ENCODE assay signal across 1 cellular context in genomic region chr1:228457396-228458176, GRCh38.
A peak's percentile ranks its signal among the peaks of the same experiment; 100 is the strongest.
TF ChIP-seq lines count a peak whose summit lies in the region.

No MANE protein-coding gene starts in this region.

TF ChIP-seq in GM12878, 131 proteins besides CTCF, POLR2A, EP300 and RAD21 (continued from another document and continues in another):
- no peak for TF ChIP-seq SREBF2 (IDR thresholded peaks at IDR 0.05; ENCODE audit: low read length)
- TF ChIP-seq FOXK2 (IDR thresholded peaks at IDR 0.05) = no peak; the same call in 1 of the 2 replicates
- peak; percentile 35; the same call in 1 of the 2 replicates for TF ChIP-seq TAF1 (IDR thresholded peaks at IDR 0.05; ENCODE audit: borderline replicate concordance, low read depth, low read length)
- TF ChIP-seq PAX8 (IDR thresholded peaks at IDR 0.05) = no peak
- 0 out of 2 replicates have a peak, but pooled peaks have one; percentile 33 for TF ChIP-seq SIN3A (IDR thresholded peaks at IDR 0.05; ENCODE audit: low read depth, low read length)
- TF ChIP-seq YY1 (IDR thresholded peaks at IDR 0.05; ENCODE audit: low read depth, low read length) = 0 out of 2 replicates have a peak, but pooled peaks have one; percentile 7
- TF ChIP-seq HDAC6 (IDR thresholded peaks at IDR 0.05; ENCODE audit: unreplicated experiment) = peak; percentile 71
- no peak for TF ChIP-seq STAT3 (IDR thresholded peaks at IDR 0.05; ENCODE audit: low read depth, low read length)
- peak; percentile 54 for TF ChIP-seq USF1 (IDR thresholded peaks at IDR 0.05; ENCODE audit: borderline replicate concordance, extremely low read length, insufficient read depth, low read depth, low read length)
- TF ChIP-seq SMAD5 (IDR thresholded peaks at IDR 0.05; ENCODE audit: low read depth) = peak; percentile 56
- TF ChIP-seq FOS (IDR thresholded peaks at IDR 0.05; ENCODE audit: borderline replicate concordance, extremely low read depth, insufficient read length) = peak; percentile 61
- no peak for TF ChIP-seq TCF12 (IDR thresholded peaks at IDR 0.05; ENCODE audit: low read depth, low read length)
- TF ChIP-seq SPI1 (IDR thresholded peaks at IDR 0.05; ENCODE audit: borderline replicate concordance, insufficient read depth, low read depth, low read length) = no peak
- TF ChIP-seq MTA3 (IDR thresholded peaks at IDR 0.05; ENCODE audit: borderline replicate concordance, low read length) = no peak
- peak; percentile 36; the same call in 1 of the 2 replicates for TF ChIP-seq NFYA (IDR thresholded peaks at IDR 0.05; ENCODE audit: borderline replicate concordance, low read depth, low read length)
- no peak for TF ChIP-seq EED (IDR thresholded peaks at IDR 0.05; ENCODE audit: low read depth)
- TF ChIP-seq JUNB (IDR thresholded peaks at IDR 0.05) = no peak
- no peak for TF ChIP-seq MTA2 (IDR thresholded peaks at IDR 0.05; ENCODE audit: low read depth)
- TF ChIP-seq NKRF (conservative IDR thresholded peaks at IDR 0.05) = 0 out of 2 replicates have a peak, but pooled peaks have one; percentile 40
- TF ChIP-seq NFIC (IDR thresholded peaks at IDR 0.05; ENCODE audit: low read depth, low read length) = no peak
- TF ChIP-seq MXI1 (IDR thresholded peaks at IDR 0.05; ENCODE audit: low read depth, low read length) = peak; percentile 57; the same call in 1 of the 2 replicates
- TF ChIP-seq NFXL1 (IDR thresholded peaks at IDR 0.05; ENCODE audit: borderline replicate concordance) = no peak
- TF ChIP-seq ZBTB33 (IDR thresholded peaks at IDR 0.05) = no peak
- no peak for TF ChIP-seq ATF2 (IDR thresholded peaks at IDR 0.05; ENCODE audit: low read length)
- TF ChIP-seq RB1 (IDR thresholded peaks at IDR 0.05; ENCODE audit: borderline replicate concordance) = no peak
- TF ChIP-seq PKNOX1 (IDR thresholded peaks at IDR 0.05) = no peak
- TF ChIP-seq CHD1 (IDR thresholded peaks at IDR 0.05; ENCODE audit: low read depth, low read length) = 0 out of 2 replicates have a peak, but pooled peaks have one; percentile 29
- TF ChIP-seq, protein P1, sequence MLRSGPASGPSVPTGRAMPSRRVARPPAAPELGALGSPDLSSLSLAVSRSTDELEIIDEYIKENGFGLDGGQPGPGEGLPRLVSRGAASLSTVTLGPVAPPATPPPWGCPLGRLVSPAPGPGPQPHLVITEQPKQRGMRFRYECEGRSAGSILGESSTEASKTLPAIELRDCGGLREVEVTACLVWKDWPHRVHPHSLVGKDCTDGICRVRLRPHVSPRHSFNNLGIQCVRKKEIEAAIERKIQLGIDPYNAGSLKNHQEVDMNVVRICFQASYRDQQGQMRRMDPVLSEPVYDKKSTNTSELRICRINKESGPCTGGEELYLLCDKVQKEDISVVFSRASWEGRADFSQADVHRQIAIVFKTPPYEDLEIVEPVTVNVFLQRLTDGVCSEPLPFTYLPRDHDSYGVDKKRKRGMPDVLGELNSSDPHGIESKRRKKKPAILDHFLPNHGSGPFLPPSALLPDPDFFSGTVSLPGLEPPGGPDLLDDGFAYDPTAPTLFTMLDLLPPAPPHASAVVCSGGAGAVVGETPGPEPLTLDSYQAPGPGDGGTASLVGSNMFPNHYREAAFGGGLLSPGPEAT (IDR thresholded peaks at IDR 0.05; ENCODE audit: low read depth) = no peak
- TF ChIP-seq RCOR1 (conservative IDR thresholded peaks at IDR 0.05; ENCODE audit: low read depth, low read length) = no peak
- no peak for TF ChIP-seq ZNF622 (IDR thresholded peaks at IDR 0.05)
- peak; percentile 87 for TF ChIP-seq PML (IDR thresholded peaks at IDR 0.05; ENCODE audit: low read length)
- TF ChIP-seq CREB1 (IDR thresholded peaks at IDR 0.05; ENCODE audit: low read depth) = peak; percentile 89
- TF ChIP-seq, protein P2, sequence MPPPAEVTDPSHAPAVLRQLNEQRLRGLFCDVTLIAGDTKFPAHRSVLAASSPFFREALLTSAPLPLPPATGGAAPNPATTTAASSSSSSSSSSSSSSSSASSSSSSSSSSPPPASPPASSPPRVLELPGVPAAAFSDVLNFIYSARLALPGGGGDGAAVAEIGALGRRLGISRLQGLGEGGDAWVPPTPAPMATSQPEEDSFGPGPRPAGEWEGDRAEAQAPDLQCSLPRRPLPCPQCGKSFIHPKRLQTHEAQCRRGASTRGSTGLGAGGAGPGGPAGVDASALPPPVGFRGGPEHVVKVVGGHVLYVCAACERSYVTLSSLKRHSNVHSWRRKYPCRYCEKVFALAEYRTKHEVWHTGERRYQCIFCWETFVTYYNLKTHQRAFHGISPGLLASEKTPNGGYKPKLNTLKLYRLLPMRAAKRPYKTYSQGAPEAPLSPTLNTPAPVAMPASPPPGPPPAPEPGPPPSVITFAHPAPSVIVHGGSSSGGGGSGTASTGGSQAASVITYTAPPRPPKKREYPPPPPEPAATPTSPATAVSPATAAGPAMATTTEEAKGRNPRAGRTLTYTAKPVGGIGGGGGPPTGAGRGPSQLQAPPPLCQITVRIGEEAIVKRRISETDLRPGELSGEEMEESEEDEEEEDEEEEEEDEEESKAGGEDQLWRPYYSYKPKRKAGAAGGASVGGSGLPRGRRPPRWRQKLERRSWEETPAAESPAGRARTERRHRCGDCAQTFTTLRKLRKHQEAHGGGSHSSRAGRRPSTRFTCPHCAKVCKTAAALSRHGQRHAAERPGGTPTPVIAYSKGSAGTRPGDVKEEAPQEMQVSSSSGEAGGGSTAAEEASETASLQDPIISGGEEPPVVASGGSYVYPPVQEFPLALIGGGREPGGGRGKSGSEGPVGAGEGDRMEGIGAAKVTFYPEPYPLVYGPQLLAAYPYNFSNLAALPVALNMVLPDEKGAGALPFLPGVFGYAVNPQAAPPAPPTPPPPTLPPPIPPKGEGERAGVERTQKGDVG (CRISPR knock-in tag; IDR thresholded peaks at IDR 0.05) = no peak
- no peak for TF ChIP-seq JUND (IDR thresholded peaks at IDR 0.05; ENCODE audit: low read depth, low read length)
- peak; percentile 87 for TF ChIP-seq POLR2AphosphoS5 (IDR thresholded peaks at IDR 0.05; ENCODE audit: low read length)
- TF ChIP-seq IRF3 (IDR thresholded peaks at IDR 0.05) = no peak; the same call in 1 of the 2 replicates
- no peak for TF ChIP-seq CHD2 (IDR thresholded peaks at IDR 0.05; ENCODE audit: borderline replicate concordance, low read depth, low read length)
- TF ChIP-seq RUNX3 (IDR thresholded peaks at IDR 0.05; ENCODE audit: low read length) = no peak
- no peak for TF ChIP-seq CBX3 (IDR thresholded peaks at IDR 0.05; ENCODE audit: borderline replicate concordance, low read depth)
- TF ChIP-seq, protein P3, sequence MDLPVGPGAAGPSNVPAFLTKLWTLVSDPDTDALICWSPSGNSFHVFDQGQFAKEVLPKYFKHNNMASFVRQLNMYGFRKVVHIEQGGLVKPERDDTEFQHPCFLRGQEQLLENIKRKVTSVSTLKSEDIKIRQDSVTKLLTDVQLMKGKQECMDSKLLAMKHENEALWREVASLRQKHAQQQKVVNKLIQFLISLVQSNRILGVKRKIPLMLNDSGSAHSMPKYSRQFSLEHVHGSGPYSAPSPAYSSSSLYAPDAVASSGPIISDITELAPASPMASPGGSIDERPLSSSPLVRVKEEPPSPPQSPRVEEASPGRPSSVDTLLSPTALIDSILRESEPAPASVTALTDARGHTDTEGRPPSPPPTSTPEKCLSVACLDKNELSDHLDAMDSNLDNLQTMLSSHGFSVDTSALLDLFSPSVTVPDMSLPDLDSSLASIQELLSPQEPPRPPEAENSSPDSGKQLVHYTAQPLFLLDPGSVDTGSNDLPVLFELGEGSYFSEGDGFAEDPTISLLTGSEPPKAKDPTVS (IDR thresholded peaks at IDR 0.05; ENCODE audit: low read depth, low read length) = no peak
- TF ChIP-seq, protein P4, sequence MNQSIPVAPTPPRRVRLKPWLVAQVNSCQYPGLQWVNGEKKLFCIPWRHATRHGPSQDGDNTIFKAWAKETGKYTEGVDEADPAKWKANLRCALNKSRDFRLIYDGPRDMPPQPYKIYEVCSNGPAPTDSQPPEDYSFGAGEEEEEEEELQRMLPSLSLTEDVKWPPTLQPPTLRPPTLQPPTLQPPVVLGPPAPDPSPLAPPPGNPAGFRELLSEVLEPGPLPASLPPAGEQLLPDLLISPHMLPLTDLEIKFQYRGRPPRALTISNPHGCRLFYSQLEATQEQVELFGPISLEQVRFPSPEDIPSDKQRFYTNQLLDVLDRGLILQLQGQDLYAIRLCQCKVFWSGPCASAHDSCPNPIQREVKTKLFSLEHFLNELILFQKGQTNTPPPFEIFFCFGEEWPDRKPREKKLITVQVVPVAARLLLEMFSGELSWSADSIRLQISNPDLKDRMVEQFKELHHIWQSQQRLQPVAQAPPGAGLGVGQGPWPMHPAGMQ (IDR thresholded peaks at IDR 0.05; ENCODE audit: borderline replicate concordance) = no peak
- 0 out of 2 replicates have a peak, but pooled peaks have one; percentile 17 for TF ChIP-seq DPF2 (IDR thresholded peaks at IDR 0.05)
- TF ChIP-seq KAT2A (conservative IDR thresholded peaks at IDR 0.05; ENCODE audit: control insufficient read depth, low read depth, low read length) = no peak
- no peak; the same call in 1 of the 2 replicates for TF ChIP-seq FOXM1 (IDR thresholded peaks at IDR 0.05; ENCODE audit: low read depth, low read length)
